Comparison of ENCODE assay signal across 9 cellular contexts in genomic region chr9:4077499-4078102, GRCh38.
DNase-seq lines count a peak whose midpoint lies in the region; ATAC-seq, FAIRE-seq and TF ChIP-seq lines count a peak whose summit lies in the region.
"Had no signal": no experiment of that assay in that cellular context is flagged by ENCODE, and none has a peak within 500 bp of the region (broad histone marks: within the 10 kb centered on the region; RNA-seq: fewer than 3 reads in every experiment).

No MANE protein-coding gene starts in this region.

- H3K27ac Mint-ChIP-seq in activated CD8-positive, alpha-beta T cell treated with anti-CD3 and anti-CD28 coated beads for 36 hours = no peak overlapping the region

- peaks cover 3 to 44% (median 33%) of the 10 kb centered on the region in 4 donors for H3K4me1 ChIP-seq in esophagus muscularis mucosa

- H3K36me3 Mint-ChIP-seq in activated CD8-positive, alpha-beta T cell treated with anti-CD3 and anti-CD28 coated beads for 36 hours (ENCODE audit: low read depth) = no peaks in the 10 kb centered on the region

- H3K27me3 ChIP-seq in esophagus muscularis mucosa = no peaks in the 10 kb centered on the region
- H3K27me3 ChIP-seq: BLaER1 treated with 17β-estradiol and CSF1 and Interleukin-3, amounts not matched to agents 10 nM and 100 nM had no signal

- no peak for TF ChIP-seq EP300 in esophagus muscularis mucosa (IDR thresholded peaks at IDR 0.05)

- peaks cover 18% of the 10 kb centered on the region for H3K27me3 Mint-ChIP-seq in activated CD8-positive, alpha-beta T cell treated with anti-CD3 and anti-CD28 coated beads for 36 hours

- no peaks in the 10 kb centered on the region for H3K9me3 ChIP-seq in esophagus muscularis mucosa

- H3K4me3 Mint-ChIP-seq in activated CD8-positive, alpha-beta T cell treated with anti-CD3 and anti-CD28 coated beads for 36 hours = no peak overlapping the region

- no peaks in the 10 kb centered on the region for H3K4me1 Mint-ChIP-seq in activated CD8-positive, alpha-beta T cell treated with anti-CD3 and anti-CD28 coated beads for 36 hours (ENCODE audit: low read depth)

- CTCF ChIA-PET in activated CD8-positive, alpha-beta T cell treated with anti-CD3 and anti-CD28 coated beads for 36 hours (lab: Charles Lee) = interaction anchor here (0.6 to 2.3 kb wide), 27 partner anchors 8 to 602 kb away, joined by 3 to 11 read pairs (median 4); no protein-coding TSS in a partner anchor

- TF ChIP-seq POLR2A in esophagus muscularis mucosa (IDR thresholded peaks at IDR 0.05; ENCODE audit: low read depth) = no peak

- FAIRE-seq in urothelium cell line (lab: Jason Lieb, UNC) = no peak

- no peaks in the 10 kb centered on the region for H3K36me3 ChIP-seq in esophagus muscularis mucosa
- H3K36me3 ChIP-seq: BLaER1 treated with 17β-estradiol and CSF1 and Interleukin-3, amounts not matched to agents 10 nM and 100 nM had no signal

- DNase-seq in NCI-H146 (lab: John Stamatoyannopoulos, UW) (peak; percentile 18), NCI-H146 treated with DMSO at 0.1 percent for 48 hours (lab: John Stamatoyannopoulos, UW; ENCODE audit: unreplicated experiment) (no peak), esophagus muscularis mucosa (ENCODE audit: extremely low spot score) (peak; percentile 93), omental fat pad (ENCODE audit: low spot score) (peak; percentile 88), urothelium cell line (ENCODE audit: low spot score) (peak; percentile 55)
- DNase-seq in activated CD8-positive, alpha-beta T cell treated with anti-CD3 and anti-CD28 coated beads for 36 hours = peak; percentile 75

- 26% methylated on average over 6 of the region's 6 CpGs for WGBS in esophagus muscularis mucosa

- peak; percentile 49 for ATAC-seq in activated CD8-positive, alpha-beta T cell treated with anti-CD3 and anti-CD28 coated beads for 36 hours
- ATAC-seq in omental fat pad (ENCODE audit: low FRiP score) (peak; percentile 78), HG03571 (IDR thresholded peaks at IDR 0.05; ENCODE audit: unreplicated experiment) (no peak)

- TF ChIP-seq CTCF in LNCAP (IDR thresholded peaks at IDR 0.05) (peak; percentile 76), esophagus muscularis mucosa (IDR thresholded peaks at IDR 0.05) (peak; percentile 74 to 78 (median 75)), omental fat pad (IDR thresholded peaks at IDR 0.05) (peak in 2 of 3 donors; percentile 12 to 35)
- peak; percentile 65 for TF ChIP-seq CTCF in activated CD8-positive, alpha-beta T cell treated with anti-CD3 and anti-CD28 coated beads for 36 hours (IDR thresholded peaks at IDR 0.05)

- H3K4me3 ChIP-seq in esophagus muscularis mucosa = no peak overlapping the region
- H3K4me3 ChIP-seq: BLaER1 treated with 17β-estradiol and CSF1 and Interleukin-3, amounts not matched to agents 10 nM and 100 nM had no signal

- intact Hi-C loops in activated CD8-positive, alpha-beta T cell treated with anti-CD3 and anti-CD28 coated beads for 36 hours (cut with micrococcal nuclease) = no loop called here
- intact Hi-C loops in esophagus muscularis mucosa (cut with DNase I) = loop anchor here (2.0 to 10.0 kb wide), 3 partner anchors 120 to 217 kb away; no protein-coding TSS in a partner anchor

- POLR2A ChIA-PET in activated CD8-positive, alpha-beta T cell treated with anti-CD3 and anti-CD28 coated beads for 36 hours (lab: Charles Lee) = no interaction called here

- no peaks in the 10 kb centered on the region for H3K9me3 Mint-ChIP-seq in activated CD8-positive, alpha-beta T cell treated with anti-CD3 and anti-CD28 coated beads for 36 hours

- H3K27ac ChIP-seq in esophagus muscularis mucosa (replicated peaks in 1 of 4) = peak overlapping the region in 3 of 4 donors; percentile 11 to 27 (median 25)
- H3K27ac ChIP-seq: BLaER1 treated with 17β-estradiol and CSF1 and Interleukin-3, amounts not matched to agents 10 nM and 100 nM had no signal

Comparison
In these comparisons a context has a peak if more than half of its experiments do, and no peak if none do; other contexts are left out.
1. CTCF ChIP-seq: peak in every context shown above with its lines; median percentile 76 in LNCAP; 75 in esophagus muscularis mucosa; 65 in activated CD8-positive, alpha-beta T cell treated with anti-CD3 and anti-CD28 coated beads for 36 hours; 24 in omental fat pad.